Comparison of ENCODE assay signal across 24 cellular contexts in genomic region chr1:25342846-25343245, GRCh38.
"Had no signal": no experiment of that assay in that cellular context is flagged by ENCODE, and none has a peak within 500 bp of the region (broad histone marks: within the 10 kb centered on the region; RNA-seq: fewer than 3 reads in every experiment).

No MANE protein-coding gene starts in this region.

- H3K27ac ChIP-seq: heart right ventricle, right lobe of liver, thyroid gland, upper lobe of right lung, WERI-Rb-1 had no signal

- DNase-seq: activated CD4-positive, alpha-beta T cell treated with anti-CD3 and anti-CD28 coated beads, Interleukin-2, amount 10 ng/mL, durations not matched to agents 7 days and 5 days; activated CD4-positive, CD25-positive, alpha-beta regulatory T cell treated with anti-CD3 and anti-CD28 coated beads, Interleukin-2, amount 50 U/mL, for 72 hours; activated CD8-positive, alpha-beta memory T cell treated with anti-CD3 and anti-CD28 coated beads, Interleukin-2, amount 10 ng/mL, durations not matched to agents 7 days and 5 days; activated CD8-positive, alpha-beta T cell treated with anti-CD3 and anti-CD28 coated beads for 36 hours; activated gamma-delta T cell; activated naive CD4-positive, alpha-beta T cell treated with anti-CD3 and anti-CD28 coated beads, Interleukin-2, amount 50 U/mL, for 16 hours; activated naive CD8-positive, alpha-beta T cell treated with anti-CD3 and anti-CD28 coated beads, Interleukin-2, amount 50 U/mL, for 24 hours; activated T-cell treated with anti-CD3 and anti-CD28 coated beads for 4 hours; aorta; effector CD4-positive, alpha-beta T cell; foreskin fibroblast; heart right ventricle; islet precursor cell; left cardiac atrium; naive B cell; nucleus accumbens; posterior cingulate gyrus; right lobe of liver; stimulated activated CD4-positive, alpha-beta T cell treated with anti-CD3 and anti-CD28 coated beads, Interleukin-2, amount 100 ng/mL, for 48 hours; stimulated activated naive CD8-positive, alpha-beta T cell treated with anti-CD3 and anti-CD28 coated beads, Interleukin-15, Interleukin-2, amounts not matched to agents 100 U/mL and 50 U/mL, for 24 hours; substantia nigra; thyroid gland; upper lobe of right lung; WERI-Rb-1 had no signal

- ATAC-seq: activated CD8-positive, alpha-beta memory T cell treated with anti-CD3 and anti-CD28 coated beads, Interleukin-2, amount 10 ng/mL, durations not matched to agents 7 days and 5 days; activated CD8-positive, alpha-beta T cell treated with anti-CD3 and anti-CD28 coated beads for 36 hours; activated naive CD8-positive, alpha-beta T cell treated with anti-CD3 and anti-CD28 coated beads, Interleukin-2, amount 50 U/mL, for 24 hours; heart right ventricle; left cardiac atrium; right lobe of liver; stimulated activated naive CD8-positive, alpha-beta T cell treated with anti-CD3 and anti-CD28 coated beads, Interleukin-15, Interleukin-2, amounts not matched to agents 100 U/mL and 50 U/mL, for 24 hours; upper lobe of right lung had no signal

- H3K27me3 ChIP-seq: heart right ventricle, right lobe of liver, thyroid gland, upper lobe of right lung had no signal

- H3K9me3 ChIP-seq: heart right ventricle, right lobe of liver, thyroid gland, upper lobe of right lung had no signal

- H3K4me3 ChIP-seq: heart right ventricle, right lobe of liver, thyroid gland, upper lobe of right lung had no signal
